19 cellular contexts compared by ENCODE assay signal in genomic region chr2:95366514-95366913, GRCh38.
"Had no signal": no experiment of that assay in that cellular context is flagged by ENCODE, and none has a peak within 500 bp of the region (broad histone marks: within the 10 kb centered on the region; RNA-seq: fewer than 3 reads in every experiment).

No MANE protein-coding gene starts in this region.

- H3K27me3 ChIP-seq: MG63 had no signal

- H3K36me3 ChIP-seq: MG63 had no signal

- H3K27ac ChIP-seq: RWPE1 had no signal

- ATAC-seq: Panc1, PC-3 had no signal

- H3K9me3 ChIP-seq: MG63 had no signal

- H3K4me3 ChIP-seq: MG63 had no signal

- DNase-seq: Karpas-422, KG1, MG63, NCI-H1092, NCI-H1105 treated with DMSO at 0.1 percent for 48 hours, NCI-H1417 treated with DMSO at 0.1 percent for 48 hours, NCI-H146, NCI-H1694 treated with DMSO at 0.1 percent for 48 hours, NCI-H1930, NCI-H2081, NCI-H2107, NCI-H2227 treated with DMSO at 0.1 percent for 48 hours, NCI-H524 treated with DMSO at 0.1 percent for 48 hours, NCI-H69, NCI-H774, PC-3, SHP77 had no signal
